Comparison of ENCODE assay signal across 15 cellular contexts in genomic region chr3:175386630-175387029, GRCh38.
A peak's percentile ranks its signal among the peaks of the same experiment; 100 is the strongest.
DNase-seq lines count a peak whose midpoint lies in the region; ATAC-seq and TF ChIP-seq lines count a peak whose summit lies in the region.
"Had no signal": no experiment of that assay in that cellular context is flagged by ENCODE, and none has a peak within 500 bp of the region (broad histone marks: within the 10 kb centered on the region; RNA-seq: fewer than 3 reads in every experiment).

No MANE protein-coding gene starts in this region.

- H4K20me1 ChIP-seq in mammary epithelial cell (ENCODE audit: insufficient read depth, low read length) = no peaks in the 10 kb centered on the region
- H4K20me1 ChIP-seq in Karpas-422 (ENCODE audit: insufficient read depth, low read depth, low read length) = no peaks in the 10 kb centered on the region
- H4K20me1 ChIP-seq in MM.1S (ENCODE audit: insufficient read depth, low read length) = no peaks in the 10 kb centered on the region

- H3K4me3 ChIP-seq in BE2C (ENCODE audit: low read depth, low read length) (no peak overlapping the region), mammary epithelial cell (replicated peaks in 1 of 3; ENCODE audit: insufficient read depth in 1 of 3, low read depth in 2 of 3, low read length in 3 of 3) (no peak overlapping the region), Karpas-422 (ENCODE audit: low read length) (no peak overlapping the region), MM.1S (ENCODE audit: low read length) (no peak overlapping the region)
- H3K4me3 ChIP-seq: esophagus muscularis mucosa had no signal

- ATAC-seq in HG03442 (IDR thresholded peaks at IDR 0.05; ENCODE audit: unreplicated experiment) = no peak
- ATAC-seq: left colon had no signal

- CTCF ChIA-PET in mammary epithelial cell (lab: Charles Lee; ENCODE audit: low non-redundant PET) = interaction anchor here (0.6 kb wide), 1 partner anchor 200 kb away, joined by 3 read pairs; no protein-coding TSS in a partner anchor

- intact Hi-C loops in mammary epithelial cell (cut with micrococcal nuclease) = no loop called here

- in situ Hi-C loops in mammary epithelial cell (cut with MboI; ENCODE audit: low sequenced_read_pairs in 2 of 2) = no loop called here

- no peaks in the 10 kb centered on the region for H3K36me3 ChIP-seq in BE2C
- no peaks in the 10 kb centered on the region for H3K36me3 ChIP-seq in mammary epithelial cell (ENCODE audit: insufficient read depth, low read length)
- no peaks in the 10 kb centered on the region for H3K36me3 ChIP-seq in Karpas-422 (ENCODE audit: insufficient read depth, low read length)
- H3K36me3 ChIP-seq in MM.1S (replicated peaks; ENCODE audit: insufficient read depth, low read length) = no peaks in the 10 kb centered on the region
- H3K36me3 ChIP-seq: esophagus muscularis mucosa had no signal

- H3K27ac ChIP-seq in mammary epithelial cell (ENCODE audit: insufficient read depth, low read depth, low read length) (no peak overlapping the region), Karpas-422 (ENCODE audit: low read length) (no peak overlapping the region), MM.1S (ENCODE audit: low read length) (no peak overlapping the region)
- H3K27ac ChIP-seq: esophagus muscularis mucosa had no signal

- H3K4me1 ChIP-seq in BE2C = peaks cover 4% of the 10 kb centered on the region; the same call in 1 of the 2 replicates
- H3K4me1 ChIP-seq in mammary epithelial cell (ENCODE audit: insufficient read depth, low read length) = peaks cover 4% of the 10 kb centered on the region
- H3K4me1 ChIP-seq in Karpas-422 (ENCODE audit: low read length) = no peaks in the 10 kb centered on the region
- no peaks in the 10 kb centered on the region for H3K4me1 ChIP-seq in MM.1S (ENCODE audit: low read length)
- H3K4me1 ChIP-seq: esophagus muscularis mucosa had no signal

- H3K9ac ChIP-seq in mammary epithelial cell (ENCODE audit: insufficient read depth, low read length) (no peak overlapping the region), Karpas-422 (ENCODE audit: low read length) (no peak overlapping the region), MM.1S (ENCODE audit: low read length) (no peak overlapping the region)

- WGBS in mammary epithelial cell (ENCODE audit: low coverage, missing lambda C conversion rate) = 0% methylated on average over 3 of the region's 3 CpGs

- H3K9me2 ChIP-seq in Karpas-422 (replicated peaks; ENCODE audit: insufficient read depth, low read length) (no peaks in the 10 kb centered on the region), MM.1S (replicated peaks; ENCODE audit: insufficient read depth, low read length) (no peaks in the 10 kb centered on the region)

- no peak overlapping the region for H2AFZ ChIP-seq in mammary epithelial cell (ENCODE audit: low read depth, low read length)
- H2AFZ ChIP-seq in Karpas-422 (ENCODE audit: low read length) = no peak overlapping the region
- no peak overlapping the region for H2AFZ ChIP-seq in MM.1S (ENCODE audit: low read length)

- no peaks in the 10 kb centered on the region for H3F3A ChIP-seq in MM.1S (ENCODE audit: insufficient read depth, low read length)

- H3K9me3 ChIP-seq in BE2C = no peaks in the 10 kb centered on the region
- H3K9me3 ChIP-seq in mammary epithelial cell (replicated peaks; ENCODE audit: insufficient read depth, low read length) = no peaks in the 10 kb centered on the region
- peaks cover 29% of the 10 kb centered on the region for H3K9me3 ChIP-seq in Karpas-422 (ENCODE audit: low read length)
- H3K9me3 ChIP-seq in MM.1S (replicated peaks; ENCODE audit: insufficient read depth, low read length) = no peaks in the 10 kb centered on the region
- H3K9me3 ChIP-seq: esophagus muscularis mucosa had no signal

- H3K79me2 ChIP-seq in mammary epithelial cell (ENCODE audit: insufficient read depth, low read length) = no peaks in the 10 kb centered on the region
- H3K79me2 ChIP-seq in Karpas-422 (ENCODE audit: low read length) = no peaks in the 10 kb centered on the region
- no peaks in the 10 kb centered on the region for H3K79me2 ChIP-seq in MM.1S (ENCODE audit: low read length)

- dilution Hi-C loops in mammary epithelial cell (cut with HindIII; ENCODE audit: low sequenced_read_pairs) = no loop called here

- DNase-seq in BE2C = peak; percentile 14
- peak; percentile 97 for DNase-seq in M059J (ENCODE audit: low read depth)
- DNase-seq in mammary epithelial cell = peak; percentile 89
- DNase-seq in kidney glomerular epithelial cell (lab: John Stamatoyannopoulos, UW) = peak; percentile 4
- DNase-seq in Karpas-422 = no peak
- DNase-seq in activated CD4-positive, alpha-beta T cell treated with anti-CD3 and anti-CD28 coated beads, Interleukin-2, amount 50 U/mL, for 4 hours = no peak
- DNase-seq in MM.1S = no peak
- DNase-seq: activated T-cell treated with anti-CD3 and anti-CD28 coated beads for 4 hours; CD4-positive, alpha-beta memory T cell; H7; KBM-7; left colon; NCI-H2107 had no signal

- H3K27me3 ChIP-seq in BE2C = no peaks in the 10 kb centered on the region
- no peaks in the 10 kb centered on the region for H3K27me3 ChIP-seq in mammary epithelial cell (ENCODE audit: insufficient read depth, low read length)
- no peaks in the 10 kb centered on the region for H3K27me3 ChIP-seq in Karpas-422 (ENCODE audit: low read length)
- H3K27me3 ChIP-seq in MM.1S (replicated peaks; ENCODE audit: insufficient read depth, low read length) = no peaks in the 10 kb centered on the region
- H3K27me3 ChIP-seq: esophagus muscularis mucosa had no signal

- BruUV-seq in mammary epithelial cell (replicated peaks; lab: Mats Ljungman, UMichigan) = no TSS peak

- H3K4me2 ChIP-seq in mammary epithelial cell (ENCODE audit: insufficient read depth, low read depth, low read length) = no peak overlapping the region
- H3K4me2 ChIP-seq in Karpas-422 (ENCODE audit: low read depth, low read length, poor library complexity, severe bottlenecking) = no peak overlapping the region
- H3K4me2 ChIP-seq in MM.1S (ENCODE audit: low read depth, low read length) = no peak overlapping the region

- no peak for TF ChIP-seq CTCF in BE2C (IDR thresholded peaks at IDR 0.05; ENCODE audit: low read depth, low read length)
- no peak for TF ChIP-seq CTCF in mammary epithelial cell (conservative IDR thresholded peaks at IDR 0.05 in 1 of 2, IDR thresholded peaks at IDR 0.05 in 1 of 2; ENCODE audit: extremely low read depth in 1 of 2, insufficient read depth in 1 of 2, low read depth in 1 of 2, low read length in 2 of 2)
- TF ChIP-seq CTCF in MM.1S (IDR thresholded peaks at IDR 0.05; ENCODE audit: low read length) = no peak

Comparison
In these comparisons a context has a peak if more than half of its experiments do, and no peak if none do; other contexts are left out.
1. DNase-seq: peak in BE2C (single experiment), M059J (single experiment), mammary epithelial cell (single experiment) and kidney glomerular epithelial cell (single experiment); none in Karpas-422 (single experiment), activated CD4-positive, alpha-beta T cell treated with anti-CD3 and anti-CD28 coated beads, Interleukin-2, amount 50 U/mL, for 4 hours (0 of 2) and MM.1S (single experiment).